17 cellular contexts compared by ENCODE assay signal in the genomic region with DNA sequence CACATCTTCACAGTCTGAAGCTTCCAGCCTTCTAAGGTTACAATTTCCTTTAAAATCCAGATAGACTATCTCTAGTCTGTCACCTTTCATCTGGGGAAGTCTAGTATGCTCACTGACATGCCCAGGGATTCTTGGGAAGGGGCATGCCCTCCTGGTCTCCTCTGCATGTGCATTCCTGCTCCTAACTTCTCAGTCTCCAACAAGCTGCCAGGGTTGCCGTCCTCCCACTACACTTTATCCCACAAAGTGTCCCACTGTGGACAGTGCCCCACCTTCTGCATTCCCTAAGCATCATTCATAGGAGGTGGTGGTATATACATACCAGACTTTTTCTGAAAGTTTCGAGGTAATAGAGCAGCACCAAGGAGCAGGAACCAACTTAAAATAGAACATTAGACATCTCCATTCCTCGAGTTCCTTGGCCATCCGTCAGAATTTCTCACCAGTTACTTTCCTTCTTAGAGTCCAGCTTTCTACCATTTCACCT. TPM values are rescaled to one million over a fixed set of nuclear protein-coding genes. Genes with fewer than 3 reads are reported as not detected.
DNase-seq lines count a peak whose midpoint lies in the region; ATAC-seq and TF ChIP-seq lines count a peak whose summit lies in the region.
"Had no signal": no experiment of that assay in that cellular context is flagged by ENCODE, and none has a peak within 500 bp of the region (broad histone marks: within the 10 kb centered on the region; RNA-seq: fewer than 3 reads in every experiment).

No MANE protein-coding gene starts in this region.

- WGBS in endodermal cell (ENCODE audit: insufficient coverage in 1 of 2, insufficient read length in 1 of 2), 2 experiments: 71 to 78% methylated on average over 3 to 4 of the region's 4 CpGs
- WGBS in trophoblast cell (ENCODE audit: extremely low coverage, insufficient coverage, insufficient read length): no CpG with 5 or more reads among the region's 4 CpGs
- WGBS in ovary, 3 donors: 40 to 53% (median 51%) methylated on average over 4 of the region's 4 CpGs

- no peaks in the 10 kb centered on the region for H3K79me1 ChIP-seq in trophoblast cell (ENCODE audit: low read length)

- H3K4me2 ChIP-seq in trophoblast cell (ENCODE audit: low read length): no peak overlapping the region

- H3K14ac ChIP-seq in trophoblast cell (ENCODE audit: low read length): no peak overlapping the region

- peak overlapping the region; percentile 4 for H3K27ac ChIP-seq in RWPE2 (ENCODE audit: poor library complexity, severe bottlenecking)
- peak overlapping the region; percentile 41 for H3K27ac ChIP-seq in endodermal cell (ENCODE audit: low read depth, low read length)
- no peak overlapping the region for H3K27ac ChIP-seq in trophoblast cell (ENCODE audit: low read depth, low read length)
- H3K27ac ChIP-seq in ovary: no peak overlapping the region
- H3K27ac ChIP-seq: C4-2B, left lung, RWPE1 had no signal

- H3K4me3 ChIP-seq in RWPE2 (ENCODE audit: severe bottlenecking) (no peak overlapping the region), endodermal cell (ENCODE audit: low read length) (peak overlapping the region; percentile 47), trophoblast cell (ENCODE audit: low read depth, low read length) (no peak overlapping the region), ovary (no peak overlapping the region)
- H3K4me3 ChIP-seq: K562, left lung had no signal

- H3K79me2 ChIP-seq in trophoblast cell (ENCODE audit: control insufficient read depth, insufficient read depth, low read length, poor library complexity): no peaks in the 10 kb centered on the region

- H2BK12ac ChIP-seq in trophoblast cell (ENCODE audit: low read length): no peak overlapping the region

- TF ChIP-seq POLR2A in ovary (IDR thresholded peaks at IDR 0.05): no peak

- H3K27me3 Mint-ChIP-seq in endodermal cell (ENCODE audit: insufficient read depth): peaks cover 65% of the 10 kb centered on the region

- H3K18ac ChIP-seq in trophoblast cell (ENCODE audit: low read length): no peak overlapping the region

- H2AK5ac ChIP-seq in trophoblast cell (ENCODE audit: low read length): no peak overlapping the region

- H3K23ac ChIP-seq in trophoblast cell (ENCODE audit: low read length): no peak overlapping the region

- intact Hi-C loops in ovary (cut with DNase I): loop anchor here in 1 of 4 donors (5.0 kb wide), 1 partner anchor 82 kb away; no protein-coding TSS in a partner anchor

- H3K36me3 Mint-ChIP-seq in endodermal cell (ENCODE audit: low read depth): no peaks in the 10 kb centered on the region

- ATAC-seq in RWPE2 (ENCODE audit: low read depth) (peak; percentile 30; the same call in 1 of the 3 replicates), HG02852 (IDR thresholded peaks at IDR 0.05; ENCODE audit: unreplicated experiment) (no peak)
- ATAC-seq: K562, left lung, sciatic nerve had no signal

- no peak for TF ChIP-seq EP300 in ovary (IDR thresholded peaks at IDR 0.05)

- no peaks in the 10 kb centered on the region for H3K4me1 ChIP-seq in RWPE2 (ENCODE audit: insufficient read depth, poor library complexity, severe bottlenecking)
- peaks cover 6% of the 10 kb centered on the region for H3K4me1 ChIP-seq in endodermal cell (ENCODE audit: control insufficient read depth, insufficient read depth, low read length)
- peaks cover 5 to 11% of the 10 kb centered on the region in 2 experiments for H3K4me1 ChIP-seq in trophoblast cell (ENCODE audit: control insufficient read depth in 1 of 2, insufficient read depth in 2 of 2, low read length in 2 of 2)
- no peaks in the 10 kb centered on the region for H3K4me1 ChIP-seq in ovary (ENCODE audit: insufficient read depth)

- no peak overlapping the region for H3K27ac Mint-ChIP-seq in endodermal cell
- H3K27ac Mint-ChIP-seq: activated naive CD4-positive, alpha-beta T cell treated with anti-CD3 and anti-CD28 coated beads, Interleukin-2, amount 10 ng/mL, durations not matched to agents 7 days and 5 days had no signal

- no peak overlapping the region for H4K91ac ChIP-seq in trophoblast cell (ENCODE audit: low read depth, low read length)

- H3K9me3 ChIP-seq in RWPE2 (ENCODE audit: severe bottlenecking): no peaks in the 10 kb centered on the region
- no peaks in the 10 kb centered on the region for H3K9me3 ChIP-seq in endodermal cell (ENCODE audit: control insufficient read depth, low read length)
- H3K9me3 ChIP-seq in trophoblast cell (ENCODE audit: insufficient read depth, low read depth, low read length): no peaks in the 10 kb centered on the region
- H3K9me3 ChIP-seq in ovary: no peaks in the 10 kb centered on the region
- H3K9me3 ChIP-seq: left lung had no signal

- H3K9ac ChIP-seq in endodermal cell (ENCODE audit: extremely low read depth, low read length, poor library complexity, severe bottlenecking): no peak overlapping the region
- H3K9ac ChIP-seq in trophoblast cell (ENCODE audit: low read length): no peak overlapping the region

- H3K4me1 Mint-ChIP-seq in endodermal cell: peaks cover 28% of the 10 kb centered on the region

- H4K12ac ChIP-seq in trophoblast cell (ENCODE audit: low read depth, low read length): no peak overlapping the region

- H4K8ac ChIP-seq in trophoblast cell (ENCODE audit: low read depth, low read length): no peak overlapping the region

- H3K27me3 ChIP-seq in RWPE2 (ENCODE audit: insufficient read depth, poor library complexity, severe bottlenecking) (peaks cover 8% of the 10 kb centered on the region), endodermal cell (ENCODE audit: control insufficient read depth, insufficient read depth, low read length, poor library complexity, severe bottlenecking) (peaks cover 45% of the 10 kb centered on the region), trophoblast cell (ENCODE audit: insufficient read depth, low read length) (peaks cover 29% of the 10 kb centered on the region), ovary (no peaks in the 10 kb centered on the region)

- H3K36me3 ChIP-seq in RWPE2 (ENCODE audit: low read depth): no peaks in the 10 kb centered on the region
- no peaks in the 10 kb centered on the region for H3K36me3 ChIP-seq in endodermal cell (ENCODE audit: control insufficient read depth, insufficient read depth, low read length)
- H3K36me3 ChIP-seq in trophoblast cell (ENCODE audit: control insufficient read depth in 1 of 2, insufficient read depth in 2 of 2, low read length in 2 of 2): no peaks in the 10 kb centered on the region
- no peaks in the 10 kb centered on the region for H3K36me3 ChIP-seq in ovary
- H3K36me3 ChIP-seq: left lung had no signal

- H2BK5ac ChIP-seq in trophoblast cell (ENCODE audit: low read depth, low read length, poor library complexity): no peak overlapping the region

- no peak overlapping the region for H3K4ac ChIP-seq in trophoblast cell (ENCODE audit: low read depth, low read length)

- no peaks in the 10 kb centered on the region for H3K9me3 Mint-ChIP-seq in endodermal cell
- H3K9me3 Mint-ChIP-seq: activated naive CD4-positive, alpha-beta T cell treated with anti-CD3 and anti-CD28 coated beads, Interleukin-2, amount 10 ng/mL, durations not matched to agents 7 days and 5 days had no signal

- H2AFZ ChIP-seq in trophoblast cell (ENCODE audit: insufficient read depth, low read length, poor library complexity): no peak overlapping the region

- no peak overlapping the region for H3K4me3 Mint-ChIP-seq in endodermal cell
- H3K4me3 Mint-ChIP-seq: activated naive CD4-positive, alpha-beta T cell treated with anti-CD3 and anti-CD28 coated beads, Interleukin-2, amount 10 ng/mL, durations not matched to agents 7 days and 5 days had no signal

- DNase-seq in GM04503 (ENCODE audit: low read depth): peak; percentile 39
- DNase-seq in RWPE2 (ENCODE audit: low spot score): no peak
- DNase-seq in endodermal cell: peak; percentile 45
- peak; percentile 10 to 68 for DNase-seq in trophoblast cell
- DNase-seq in ovary: no peak
- DNase-seq in D341Med (ENCODE audit: low spot score): no peak
- DNase-seq: activated naive CD4-positive, alpha-beta T cell treated with anti-CD3 and anti-CD28 coated beads, Interleukin-2, amount 10 ng/mL, durations not matched to agents 7 days and 5 days; activated T-cell treated with anti-CD3 and anti-CD28 coated beads, Interleukin-2, amount 50 U/mL, for 1 hour; left lung; NCI-H1092; occipital lobe had no signal

- no peak overlapping the region for H2BK120ac ChIP-seq in trophoblast cell (ENCODE audit: insufficient read depth, low read length, poor library complexity)

- TF ChIP-seq CTCF in RWPE2 (IDR thresholded peaks at IDR 0.05; ENCODE audit: poor library complexity, severe bottlenecking): no peak
- no peak for TF ChIP-seq CTCF in endodermal cell (conservative IDR thresholded peaks at IDR 0.05)
- no peak for TF ChIP-seq CTCF in ovary (IDR thresholded peaks at IDR 0.05)

RNA-seq across cellular contexts. Expression of gene EIF3F, which starts 28.7 kb away (rescaled TPM):
- total RNA-seq in endodermal cell: 100 to 1,000 TPM; 349 to 354 TPM
- 433 TPM for polyA plus RNA-seq in endodermal cell (2013, experiment 1 of 2)
- 380 TPM for polyA plus RNA-seq in endodermal cell (2013, experiment 2 of 2)
- polyA plus RNA-seq in trophoblast cell (2013): 560 and 594 TPM in 2 replicates
- 100 to 1,000 TPM; 235 to 459 (median 309) TPM for total RNA-seq in ovary
- polyA plus RNA-seq in ovary: 100 to 1,000 TPM; 497 to 764 TPM

RNA-seq across cellular contexts. Expression of gene NLRP10, which starts 50.5 kb away (rescaled TPM):
- total RNA-seq in endodermal cell (under 1 TPM in 1 of 2 donors, not detected in 1; 0.15 TPM), ovary (not detected)
- polyA plus RNA-seq in endodermal cell (2013, experiment 1 of 2): not detected
- not detected for polyA plus RNA-seq in endodermal cell (2013, experiment 2 of 2)
- 0.04 and 0.15 TPM in 2 replicates for polyA plus RNA-seq in trophoblast cell (2013)
- not detected for polyA plus RNA-seq in ovary
- total RNA-seq: left lung; occipital lobe; sciatic nerve; T-helper 1 cell treated with Interleukin-12 subunit alpha and Interleukin-12 subunit beta and Interleukin-4 antibody, amounts not matched to agents 30 ng/mL and 1 ng/mL, for 36 hours had no signal
- polyA plus RNA-seq: K562 had no signal

Comparison
In these comparisons a context has a peak if more than half of its experiments do, and no peak if none do; other contexts are left out.
1. DNase-seq: peak in GM04503 (single experiment), endodermal cell (single experiment) and trophoblast cell (2 of 2); none in RWPE2 (single experiment), ovary (0 of 5) and D341Med (single experiment).
2. H3K27ac ChIP-seq: peak in RWPE2 (single experiment) and endodermal cell (single experiment); none in trophoblast cell (single experiment) and ovary (0 of 2).